1 cellular context compared by ENCODE assay signal in the genomic region with DNA sequence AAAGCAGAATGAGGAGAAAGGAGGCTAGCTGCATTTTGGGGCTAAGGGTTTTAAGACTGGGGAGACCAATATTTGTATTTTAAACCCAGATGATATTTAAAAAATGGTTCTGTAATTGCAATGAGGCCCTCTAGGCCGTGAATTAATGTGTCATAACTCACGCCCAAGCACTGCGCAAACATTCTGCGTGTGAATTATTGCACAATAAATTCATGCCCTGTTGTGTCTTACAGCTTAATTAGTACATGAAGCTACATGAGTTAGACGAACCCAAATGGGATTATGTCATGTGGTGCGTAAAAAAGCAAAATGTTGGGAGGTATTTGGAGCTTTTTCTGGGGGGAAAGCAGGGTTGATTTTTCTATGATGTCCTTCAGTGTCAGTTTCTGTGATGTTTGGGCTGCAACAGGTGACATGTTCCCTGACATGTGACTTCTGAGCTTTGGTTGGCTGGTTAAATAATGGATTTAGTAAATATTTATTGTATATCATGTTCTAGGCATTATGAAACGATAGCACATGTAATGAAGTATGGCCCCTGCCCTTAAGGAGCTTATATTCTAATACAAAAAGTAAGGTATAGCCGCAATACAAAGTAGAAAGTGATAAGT.
TF ChIP-seq lines count a peak whose summit lies in the region.

No MANE protein-coding gene starts in this region.

TF ChIP-seq in HepG2, 621 proteins besides CTCF, POLR2A, EP300 and RAD21:
- peak; percentile 77 for TF ChIP-seq CEBPB (IDR thresholded peaks at IDR 0.05; ENCODE audit: borderline replicate concordance, low read depth, low read length)
- no peak for TF ChIP-seq ZNF124 (CRISPR knock-in tag; IDR thresholded peaks at IDR 0.05)
